ENCODE assay signal across 12 cellular contexts in genomic region chr12:53482626-53483165, GRCh38. TPM values are rescaled to one million over a fixed set of nuclear protein-coding genes. Genes with fewer than 3 reads are reported as not detected.
DNase-seq lines count a peak whose midpoint lies in the region; ATAC-seq and TF ChIP-seq lines count a peak whose summit lies in the region.
"Had no signal": no experiment of that assay in that cellular context is flagged by ENCODE, and none has a peak within 500 bp of the region (broad histone marks: within the 10 kb centered on the region; RNA-seq: fewer than 3 reads in every experiment).

No MANE protein-coding gene starts in this region.

- peak overlapping the region; percentile 66 for H3K4me3 Mint-ChIP-seq in T-helper 17 cell
- no peak overlapping the region for H3K4me3 Mint-ChIP-seq in activated T-helper 1 cell treated with anti-CD3 and anti-CD28 coated beads, Interleukin-12 subunit alpha, Interleukin-12 subunit beta, Interleukin-2, Interleukin-4 antibody, amounts not matched to agents 30 ng/mL and 10 ng/mL and 1 ng/mL, durations not matched to agents 14 hours and 24 hours and 36 hours
- H3K4me3 Mint-ChIP-seq: activated CD4-positive, alpha-beta T cell treated with anti-CD3 and anti-CD28 coated beads for 36 hours had no signal

- H3K4me1 ChIP-seq in heart left ventricle (peaks cover 0 to 38% (median 15%) of the 10 kb centered on the region in 12 donors), gastrocnemius medialis (peaks cover 11 to 19% of the 10 kb centered on the region in 2 donors)

- H3K36me3 Mint-ChIP-seq in T-helper 17 cell (ENCODE audit: low read depth) = peaks cover 4% of the 10 kb centered on the region
- H3K36me3 Mint-ChIP-seq in activated T-helper 1 cell treated with anti-CD3 and anti-CD28 coated beads, Interleukin-12 subunit alpha, Interleukin-12 subunit beta, Interleukin-2, Interleukin-4 antibody, amounts not matched to agents 30 ng/mL and 10 ng/mL and 1 ng/mL, durations not matched to agents 14 hours and 24 hours and 36 hours (ENCODE audit: low read depth) = peaks cover 53% of the 10 kb centered on the region

- H3K9me3 Mint-ChIP-seq in activated T-helper 1 cell treated with anti-CD3 and anti-CD28 coated beads, Interleukin-12 subunit alpha, Interleukin-12 subunit beta, Interleukin-2, Interleukin-4 antibody, amounts not matched to agents 30 ng/mL and 10 ng/mL and 1 ng/mL, durations not matched to agents 14 hours and 24 hours and 36 hours = no peaks in the 10 kb centered on the region
- H3K9me3 Mint-ChIP-seq: activated naive CD4-positive, alpha-beta T cell treated with anti-CD3 and anti-CD28 coated beads, Interleukin-2, amount 50 U/mL, for 72 hours had no signal

- H3K27ac Mint-ChIP-seq in T-helper 17 cell = peak overlapping the region; percentile 90
- H3K27ac Mint-ChIP-seq in activated T-helper 1 cell treated with anti-CD3 and anti-CD28 coated beads, Interleukin-12 subunit alpha, Interleukin-12 subunit beta, Interleukin-2, Interleukin-4 antibody, amounts not matched to agents 30 ng/mL and 10 ng/mL and 1 ng/mL, durations not matched to agents 14 hours and 24 hours and 36 hours = no peak overlapping the region

- WGBS in heart left ventricle, 4 donors = 64 to 92% (median 75%) methylated on average over 11 to 18 of the region's 18 CpGs

- peaks cover 17% of the 10 kb centered on the region for H3K4me1 Mint-ChIP-seq in T-helper 17 cell
- H3K4me1 Mint-ChIP-seq in activated T-helper 1 cell treated with anti-CD3 and anti-CD28 coated beads, Interleukin-12 subunit alpha, Interleukin-12 subunit beta, Interleukin-2, Interleukin-4 antibody, amounts not matched to agents 30 ng/mL and 10 ng/mL and 1 ng/mL, durations not matched to agents 14 hours and 24 hours and 36 hours (ENCODE audit: low read depth) = no peaks in the 10 kb centered on the region

- no peak for DNase-seq in T-helper 17 cell
- DNase-seq in heart left ventricle = no peak
- DNase-seq in gastrocnemius medialis = peak in 1 of 2 donors; percentile 23
- no peak for DNase-seq in NAMALWA (ENCODE audit: low spot score)
- no peak for DNase-seq in stimulated activated naive CD4-positive, alpha-beta T cell treated with Interleukin-2 at 50 U/mL for 16 hours (lab: John Stamatoyannopoulos, UW)
- DNase-seq in activated T-helper 1 cell treated with anti-CD3 and anti-CD28 coated beads, Interleukin-12 subunit alpha, Interleukin-12 subunit beta, Interleukin-2, Interleukin-4 antibody, amounts not matched to agents 30 ng/mL and 10 ng/mL and 1 ng/mL, durations not matched to agents 14 hours and 24 hours and 36 hours (ENCODE audit: low spot score) = no peak
- DNase-seq: activated CD4-positive, alpha-beta T cell treated with anti-CD3 and anti-CD28 coated beads for 36 hours; dorsolateral prefrontal cortex; NCI-H1092 had no signal

- no peaks in the 10 kb centered on the region for H3K9me3 ChIP-seq in T-helper 17 cell (ENCODE audit: control insufficient read depth, low read length, poor library complexity, severe bottlenecking)
- no peaks in the 10 kb centered on the region for H3K9me3 ChIP-seq in heart left ventricle
- H3K9me3 ChIP-seq in gastrocnemius medialis = no peaks in the 10 kb centered on the region

- no peaks in the 10 kb centered on the region for H3K27me3 Mint-ChIP-seq in T-helper 17 cell
- no peaks in the 10 kb centered on the region for H3K27me3 Mint-ChIP-seq in activated T-helper 1 cell treated with anti-CD3 and anti-CD28 coated beads, Interleukin-12 subunit alpha, Interleukin-12 subunit beta, Interleukin-2, Interleukin-4 antibody, amounts not matched to agents 30 ng/mL and 10 ng/mL and 1 ng/mL, durations not matched to agents 14 hours and 24 hours and 36 hours (ENCODE audit: insufficient read depth)
- H3K27me3 Mint-ChIP-seq: activated CD4-positive, alpha-beta T cell treated with anti-CD3 and anti-CD28 coated beads for 36 hours had no signal

- H3K4me3 ChIP-seq in heart left ventricle (no peak overlapping the region), gastrocnemius medialis (no peak overlapping the region)
- H3K4me3 ChIP-seq: dorsolateral prefrontal cortex had no signal

- no peak for ATAC-seq in T-helper 17 cell
- ATAC-seq in heart left ventricle = peak in 3 of 4 donors; percentile 14 to 24 (median 18)
- no peak for ATAC-seq in gastrocnemius medialis

- H3K27me3 ChIP-seq in heart left ventricle = no peaks in the 10 kb centered on the region
- no peaks in the 10 kb centered on the region for H3K27me3 ChIP-seq in gastrocnemius medialis
- H3K27me3 ChIP-seq: dorsolateral prefrontal cortex had no signal

- TF ChIP-seq CTCF in heart left ventricle (IDR thresholded peaks at IDR 0.05) (no peak), gastrocnemius medialis (IDR thresholded peaks at IDR 0.05 in 4 of 5, conservative IDR thresholded peaks at IDR 0.05 in 1 of 5) (no peak)

- intact Hi-C loops in heart left ventricle (cut with DNase I) (no loop called here), gastrocnemius medialis (cut with DNase I; ENCODE audit: low total_unique reads) (no loop called here)
- intact Hi-C loops in activated T-helper 1 cell treated with anti-CD3 and anti-CD28 coated beads, Interleukin-12 subunit alpha, Interleukin-12 subunit beta, Interleukin-2, Interleukin-4 antibody, amounts not matched to agents 30 ng/mL and 10 ng/mL and 1 ng/mL, durations not matched to agents 14 hours and 24 hours and 36 hours (cut with micrococcal nuclease) = no loop called here

- no peak for TF ChIP-seq POLR2A in heart left ventricle (IDR thresholded peaks at IDR 0.05)
- TF ChIP-seq POLR2A in gastrocnemius medialis (IDR thresholded peaks at IDR 0.05) = no peak

- peak overlapping the region in 3 of 12 donors; percentile 0 to 42 (median 31) for H3K27ac ChIP-seq in heart left ventricle
- H3K27ac ChIP-seq in gastrocnemius medialis = peak overlapping the region in 3 of 4 donors; percentile 22 to 53 (median 53)
- H3K27ac ChIP-seq: HL-60 had no signal

- in situ Hi-C loops in gastrocnemius medialis (cut with MboI; ENCODE audit: low sequenced_read_pairs in 4 of 4) = no loop called here

- H3K36me3 ChIP-seq in heart left ventricle (peaks cover 0 to 99% (median 94%) of the 10 kb centered on the region in 9 donors), gastrocnemius medialis (peaks cover 0 to 45% of the 10 kb centered on the region in 2 donors)

RNA-seq across cellular contexts. Expression of gene MAP3K12, which starts 16.6 kb away (rescaled TPM):
- total RNA-seq in T-helper 17 cell = 10 to 100 TPM; 25.5 to 28.6 TPM
- 10 to 100 TPM in 2 of 9 donors, 1 to 10 TPM in 7; 3.3 to 12.6 (median 4.2) TPM for total RNA-seq in heart left ventricle
- 1 to 10 TPM; 4.5 to 6.5 TPM for polyA plus RNA-seq in heart left ventricle
- 1 to 10 TPM; 1.1 to 9.9 (median 3.8) TPM for total RNA-seq in gastrocnemius medialis
- total RNA-seq in activated T-helper 1 cell treated with anti-CD3 and anti-CD28 coated beads, Interleukin-12 subunit alpha, Interleukin-12 subunit beta, Interleukin-2, Interleukin-4 antibody, amounts not matched to agents 30 ng/mL and 10 ng/mL and 1 ng/mL, durations not matched to agents 14 hours and 24 hours and 36 hours = 15.7 and 18.4 TPM in 2 replicates

RNA-seq across cellular contexts. Expression of gene TARBP2, which starts 18.4 kb away (rescaled TPM):
- total RNA-seq in T-helper 17 cell (10 to 100 TPM; 28.4 to 29.3 TPM), heart left ventricle (10 to 100 TPM in 5 of 9 donors, 1 to 10 TPM in 4; 7.8 to 19.5 (median 10.1) TPM), gastrocnemius medialis (10 to 100 TPM in 2 of 4 donors, 1 to 10 TPM in 2; 6.8 to 17.4 (median 11.6) TPM)
- 10 to 100 TPM; 12.6 to 23.5 TPM for polyA plus RNA-seq in heart left ventricle
- total RNA-seq in activated T-helper 1 cell treated with anti-CD3 and anti-CD28 coated beads, Interleukin-12 subunit alpha, Interleukin-12 subunit beta, Interleukin-2, Interleukin-4 antibody, amounts not matched to agents 30 ng/mL and 10 ng/mL and 1 ng/mL, durations not matched to agents 14 hours and 24 hours and 36 hours = 47.7 and 48.2 TPM in 2 replicates

RNA-seq across cellular contexts. Expression of gene NPFF, which starts 24.6 kb away (rescaled TPM):
- total RNA-seq in T-helper 17 cell (not detected), heart left ventricle (not detected), gastrocnemius medialis (not detected)
- not detected for polyA plus RNA-seq in heart left ventricle
- 0.44 TPM in 1 of 2 replicates, not detected in the other for total RNA-seq in activated T-helper 1 cell treated with anti-CD3 and anti-CD28 coated beads, Interleukin-12 subunit alpha, Interleukin-12 subunit beta, Interleukin-2, Interleukin-4 antibody, amounts not matched to agents 30 ng/mL and 10 ng/mL and 1 ng/mL, durations not matched to agents 14 hours and 24 hours and 36 hours
- total RNA-seq: activated CD4-positive, alpha-beta T cell treated with anti-CD3 and anti-CD28 coated beads for 36 hours; activated naive CD4-positive, alpha-beta T cell treated with anti-CD3 and anti-CD28 coated beads, Interleukin-2, amount 50 U/mL, for 72 hours; urinary bladder had no signal
- polyA plus RNA-seq: urinary bladder had no signal

RNA-seq across cellular contexts. Expression of gene PCBP2, which starts 30.8 kb away (rescaled TPM):
- total RNA-seq in T-helper 17 cell = 1,000 to 10,000 TPM; 1,028 to 1,089 TPM
- total RNA-seq in heart left ventricle = 100 to 1,000 TPM; 293 to 642 (median 559) TPM
- 100 to 1,000 TPM; 290 to 343 TPM for polyA plus RNA-seq in heart left ventricle
- total RNA-seq in gastrocnemius medialis = 100 to 1,000 TPM; 113 to 257 (median 191) TPM
- 865 and 896 TPM in 2 replicates for total RNA-seq in activated T-helper 1 cell treated with anti-CD3 and anti-CD28 coated beads, Interleukin-12 subunit alpha, Interleukin-12 subunit beta, Interleukin-2, Interleukin-4 antibody, amounts not matched to agents 30 ng/mL and 10 ng/mL and 1 ng/mL, durations not matched to agents 14 hours and 24 hours and 36 hours

RNA-seq across cellular contexts. Expression of gene PRR13, which starts 41.2 kb away (rescaled TPM):
- 100 to 1,000 TPM; 168 to 188 TPM for total RNA-seq in T-helper 17 cell
- 100 to 1,000 TPM in 1 of 9 donors, 10 to 100 TPM in 8; 25.7 to 100 (median 53.1) TPM for total RNA-seq in heart left ventricle
- 100 to 1,000 TPM in 1 of 2 donors, 10 to 100 TPM in 1; 39.5 to 121 TPM for polyA plus RNA-seq in heart left ventricle
- total RNA-seq in gastrocnemius medialis = 10 to 100 TPM; 40.3 to 90.4 (median 74.2) TPM
- 206 and 219 TPM in 2 replicates for total RNA-seq in activated T-helper 1 cell treated with anti-CD3 and anti-CD28 coated beads, Interleukin-12 subunit alpha, Interleukin-12 subunit beta, Interleukin-2, Interleukin-4 antibody, amounts not matched to agents 30 ng/mL and 10 ng/mL and 1 ng/mL, durations not matched to agents 14 hours and 24 hours and 36 hours

Comparison
In these comparisons a context has a peak if more than half of its experiments do, and no peak if none do; other contexts are left out.
1. ATAC-seq: peak in heart left ventricle (3 of 4); none in T-helper 17 cell (single experiment) and gastrocnemius medialis (0 of 2).